In the genomic region with DNA sequence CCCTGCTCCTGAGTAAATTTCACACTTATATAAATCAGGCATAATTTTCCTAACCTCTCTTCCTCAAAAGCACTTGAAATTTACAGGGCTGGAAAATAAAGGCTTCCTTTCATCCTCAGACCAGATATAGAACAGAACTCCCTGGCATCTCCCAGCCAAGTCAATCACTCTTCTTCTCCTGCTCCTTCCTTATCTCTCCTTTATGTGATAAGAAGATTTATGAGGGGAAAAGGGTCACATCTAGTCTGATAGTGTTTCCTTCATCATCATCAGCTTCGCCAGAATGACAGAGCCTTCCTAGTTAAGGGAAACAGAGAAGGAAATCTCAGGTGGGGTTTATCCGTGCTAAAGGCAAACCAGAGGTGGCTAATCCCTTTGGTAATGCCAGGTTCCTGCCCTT, we compare ENCODE assay signal across 23 cellular contexts. TPM values are rescaled to one million over a fixed set of nuclear protein-coding genes. Genes with fewer than 3 reads are reported as not detected.
"Had no signal": no experiment of that assay in that cellular context is flagged by ENCODE, and none has a peak within 500 bp of the region (broad histone marks: within the 10 kb centered on the region; RNA-seq: fewer than 3 reads in every experiment).

No MANE protein-coding gene starts in this region.

- FAIRE-seq: endometrium, keratinocyte, urothelium cell line had no signal

- H3K27ac Mint-ChIP-seq: memory B cell; naive thymus-derived CD8-positive, alpha-beta T cell had no signal

- H3K27ac ChIP-seq: gastrocnemius medialis, heart right ventricle, left ventricle myocardium inferior, lower lobe of right lung, neutrophil, psoas muscle, stomach, thoracic aorta, transverse colon had no signal

- H3K9me3 ChIP-seq: gastrocnemius medialis, heart right ventricle, left ventricle myocardium inferior, lower lobe of right lung, neutrophil, psoas muscle, stomach, thoracic aorta, transverse colon had no signal

- H3K36me3 Mint-ChIP-seq: naive thymus-derived CD8-positive, alpha-beta T cell had no signal

- H3K4me1 ChIP-seq: gastrocnemius medialis, heart right ventricle, left ventricle myocardium inferior, lower lobe of right lung, psoas muscle had no signal

- ATAC-seq: esophagus mucosa; gastrocnemius medialis; heart right ventricle; lower lobe of right lung; naive thymus-derived CD8-positive, alpha-beta T cell; psoas muscle; sciatic nerve had no signal

- H3K27me3 ChIP-seq: gastrocnemius medialis, heart right ventricle, neutrophil, stomach, transverse colon had no signal

- H3K4me3 ChIP-seq: gastrocnemius medialis, heart right ventricle, left ventricle myocardium inferior, lower lobe of right lung, psoas muscle, stomach, thoracic aorta, transverse colon had no signal

- H3K36me3 ChIP-seq: gastrocnemius medialis, heart right ventricle, left ventricle myocardium inferior, lower lobe of right lung, neutrophil, stomach, thoracic aorta, transverse colon had no signal

- H3K9me3 Mint-ChIP-seq: memory B cell; naive thymus-derived CD8-positive, alpha-beta T cell had no signal

- DNase-seq: effector memory CD4-positive, alpha-beta T cell; gastrocnemius medialis; heart right ventricle; left ventricle myocardium inferior; lower lobe of right lung; naive thymus-derived CD8-positive, alpha-beta T cell; psoas muscle; retina; stimulated activated CD4-positive, alpha-beta T cell treated with anti-CD3 and anti-CD28 coated beads, Interleukin-12 subunit alpha, Interleukin-12 subunit beta, amount 100 ng/mL, for 4 hours; stimulated activated naive CD4-positive, alpha-beta T cell; stomach; substantia nigra; transverse colon had no signal

RNA-seq across cellular contexts. Expression of a gene that starts 36.2 kb away (rescaled TPM):
- total RNA-seq: esophagus mucosa; gastrocnemius medialis; heart right ventricle; left ventricle myocardium inferior; lower lobe of right lung; mononuclear cell; naive thymus-derived CD8-positive, alpha-beta T cell; osteoblast; psoas muscle; sciatic nerve; thoracic aorta had no signal
- polyA plus RNA-seq: keratinocyte; naive thymus-derived CD8-positive, alpha-beta T cell had no signal
